Comparison of ENCODE assay signal across 15 cellular contexts in the genomic region with DNA sequence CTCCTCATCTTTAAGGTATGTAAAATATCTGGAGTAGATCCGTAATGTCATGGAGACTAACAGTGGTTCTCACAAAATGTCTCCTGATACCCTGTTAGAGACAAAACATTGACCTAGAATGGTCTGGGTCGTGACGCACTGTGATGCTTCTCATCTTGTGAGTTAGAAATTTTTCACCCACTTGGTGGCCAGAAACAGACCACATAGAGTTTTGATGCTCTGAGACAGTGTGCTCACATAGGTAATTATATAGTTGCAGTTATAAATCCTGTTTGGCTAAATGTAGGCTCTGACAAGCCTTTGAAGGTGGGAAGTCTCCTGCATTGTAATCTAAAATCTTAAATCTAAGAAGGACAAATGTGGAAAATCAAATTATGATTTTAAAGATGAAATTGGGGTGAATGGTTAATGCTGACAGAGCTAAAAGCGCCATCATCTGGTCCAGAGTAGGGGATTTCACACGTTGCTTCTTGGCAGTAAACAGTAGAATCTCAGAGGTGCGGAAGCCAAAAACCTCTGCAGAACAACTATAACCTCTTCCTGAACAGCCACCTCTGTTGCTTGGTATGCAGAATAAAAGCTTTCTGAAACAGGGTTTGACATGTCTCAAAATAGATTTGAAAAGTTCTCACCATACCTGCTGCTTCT.
DNase-seq lines count a peak whose midpoint lies in the region; ATAC-seq lines count a peak whose summit lies in the region.
"Had no signal": no experiment of that assay in that cellular context is flagged by ENCODE, and none has a peak within 500 bp of the region (broad histone marks: within the 10 kb centered on the region; RNA-seq: fewer than 3 reads in every experiment).

No MANE protein-coding gene starts in this region.

- H3K4me1 Mint-ChIP-seq in activated T-cell treated with anti-CD3 and anti-CD28 coated beads, Interleukin-2, amount 50 U/mL, for 24 hours (ENCODE audit: low read depth), result peaks cover 71% of the 10 kb centered on the region
- peaks cover 66% of the 10 kb centered on the region for H3K4me1 Mint-ChIP-seq in activated naive CD8-positive, alpha-beta T cell treated with anti-CD3 and anti-CD28 coated beads, Interleukin-2, amount 50 U/mL, for 24 hours

- no peak for DNase-seq in activated T-cell treated with anti-CD3 and anti-CD28 coated beads, Interleukin-2, amount 50 U/mL, for 24 hours
- DNase-seq in activated T-cell treated with anti-CD3 and anti-CD28 coated beads for 4 hours, result no peak
- peak; percentile 45 for DNase-seq in activated CD4-positive, alpha-beta T cell treated with anti-CD3 and anti-CD28 coated beads for 48 hours
- peak; percentile 37 for DNase-seq in activated naive CD8-positive, alpha-beta T cell treated with anti-CD3 and anti-CD28 coated beads, Interleukin-2, amount 50 U/mL, for 24 hours
- DNase-seq in stimulated activated CD8-positive, alpha-beta memory T cell treated with anti-CD3 and anti-CD28 coated beads, Interleukin-4, amount 100 ng/mL, for 48 hours, result peak; percentile 60
- no peak for DNase-seq in COLO829 (ENCODE audit: low spot score)
- DNase-seq in NCI-H146 (lab: John Stamatoyannopoulos, UW), result no peak
- DNase-seq: activated CD4-positive, CD25-positive, alpha-beta regulatory T cell; DMS153; foreskin fibroblast; KG1; NCI-H1694 treated with DMSO at 0.1 percent for 48 hours; nucleus accumbens had no signal

- ATAC-seq in activated naive CD8-positive, alpha-beta T cell treated with anti-CD3 and anti-CD28 coated beads, Interleukin-2, amount 50 U/mL, for 24 hours, result peak; percentile 96
- no peak for ATAC-seq in HG03196 (IDR thresholded peaks at IDR 0.05; ENCODE audit: unreplicated experiment)
- ATAC-seq: SK-N-SH treated with all-trans-retinoic acid at 6 μM for 48 hours had no signal

- H3K27ac Mint-ChIP-seq in activated T-cell treated with anti-CD3 and anti-CD28 coated beads, Interleukin-2, amount 50 U/mL, for 24 hours, result peak overlapping the region; percentile 86
- peak overlapping the region; percentile 55 for H3K27ac Mint-ChIP-seq in activated naive CD8-positive, alpha-beta T cell treated with anti-CD3 and anti-CD28 coated beads, Interleukin-2, amount 50 U/mL, for 24 hours

- peaks cover 78% of the 10 kb centered on the region for H3K36me3 Mint-ChIP-seq in activated T-cell treated with anti-CD3 and anti-CD28 coated beads, Interleukin-2, amount 50 U/mL, for 24 hours (ENCODE audit: low read depth)
- peaks cover 36% of the 10 kb centered on the region for H3K36me3 Mint-ChIP-seq in activated naive CD8-positive, alpha-beta T cell treated with anti-CD3 and anti-CD28 coated beads, Interleukin-2, amount 50 U/mL, for 24 hours (ENCODE audit: low read depth)

- H3K9me3 Mint-ChIP-seq in activated T-cell treated with anti-CD3 and anti-CD28 coated beads, Interleukin-2, amount 50 U/mL, for 24 hours, result peaks cover 3% of the 10 kb centered on the region
- no peaks in the 10 kb centered on the region for H3K9me3 Mint-ChIP-seq in activated naive CD8-positive, alpha-beta T cell treated with anti-CD3 and anti-CD28 coated beads, Interleukin-2, amount 50 U/mL, for 24 hours

- no peak overlapping the region for H3K4me3 Mint-ChIP-seq in activated T-cell treated with anti-CD3 and anti-CD28 coated beads, Interleukin-2, amount 50 U/mL, for 24 hours
- H3K4me3 Mint-ChIP-seq in activated naive CD8-positive, alpha-beta T cell treated with anti-CD3 and anti-CD28 coated beads, Interleukin-2, amount 50 U/mL, for 24 hours, result peak overlapping the region; percentile 4

- H3K27me3 Mint-ChIP-seq in activated T-cell treated with anti-CD3 and anti-CD28 coated beads, Interleukin-2, amount 50 U/mL, for 24 hours, result no peaks in the 10 kb centered on the region
- no peaks in the 10 kb centered on the region for H3K27me3 Mint-ChIP-seq in activated naive CD8-positive, alpha-beta T cell treated with anti-CD3 and anti-CD28 coated beads, Interleukin-2, amount 50 U/mL, for 24 hours

Comparison
In these comparisons a context has a peak if more than half of its experiments do, and no peak if none do; other contexts are left out.
1. DNase-seq: peak in activated CD4-positive, alpha-beta T cell treated with anti-CD3 and anti-CD28 coated beads for 48 hours (single experiment), activated naive CD8-positive, alpha-beta T cell treated with anti-CD3 and anti-CD28 coated beads, Interleukin-2, amount 50 U/mL, for 24 hours (single experiment) and stimulated activated CD8-positive, alpha-beta memory T cell treated with anti-CD3 and anti-CD28 coated beads, Interleukin-4, amount 100 ng/mL, for 48 hours (single experiment); none in activated T-cell treated with anti-CD3 and anti-CD28 coated beads, Interleukin-2, amount 50 U/mL, for 24 hours (single experiment), activated T-cell treated with anti-CD3 and anti-CD28 coated beads for 4 hours (single experiment), COLO829 (single experiment) and NCI-H146 (single experiment).